ENCODE assay signal across 18 cellular contexts in genomic region chr4:954211-955020, GRCh38. TPM values are rescaled to one million over a fixed set of nuclear protein-coding genes. Genes with fewer than 3 reads are reported as not detected.
"Had no signal": no experiment of that assay in that cellular context is flagged by ENCODE, and none has a peak within 500 bp of the region (broad histone marks: within the 10 kb centered on the region; RNA-seq: fewer than 3 reads in every experiment).

No MANE protein-coding gene starts in this region.

- H3K9me3 Mint-ChIP-seq: activated T-helper 1 cell treated with anti-CD3 and anti-CD28 coated beads, Interleukin-12 subunit alpha, Interleukin-12 subunit beta, Interleukin-2, Interleukin-4 antibody, amounts not matched to agents 30 ng/mL and 10 ng/mL and 1 ng/mL, durations not matched to agents 14 hours and 24 hours and 36 hours; mesothelial cell of epicardium; stimulated activated effector memory CD8-positive, alpha-beta T cell treated with anti-CD3 and anti-CD28 coated beads, Interleukin-12 subunit alpha, Interleukin-12 subunit beta, amount 100 ng/mL, for 72 hours had no signal

- H3K36me3 ChIP-seq: uterus had no signal

- H3K9me3 ChIP-seq: esophagus squamous epithelium, lower lobe of right lung, uterus had no signal

- H3K27ac ChIP-seq: esophagus squamous epithelium, lower lobe of right lung, parathyroid adenoma, uterus, VCaP had no signal

- H3K4me1 ChIP-seq: esophagus squamous epithelium, lower lobe of right lung, parathyroid adenoma, uterus had no signal

- ATAC-seq: activated CD8-positive, alpha-beta T cell treated with anti-CD3 and anti-CD28 coated beads, Interleukin-2, amount 10 ng/mL, durations not matched to agents 7 days and 5 days; stimulated activated effector memory CD8-positive, alpha-beta T cell treated with anti-CD3 and anti-CD28 coated beads, Interleukin-12 subunit alpha, Interleukin-12 subunit beta, amount 100 ng/mL, for 72 hours had no signal

- H3K27ac Mint-ChIP-seq: activated CD8-positive, alpha-beta T cell treated with anti-CD3 and anti-CD28 coated beads, Interleukin-2, amount 10 ng/mL, durations not matched to agents 7 days and 5 days; activated T-helper 1 cell treated with anti-CD3 and anti-CD28 coated beads, Interleukin-12 subunit alpha, Interleukin-12 subunit beta, Interleukin-2, Interleukin-4 antibody, amounts not matched to agents 30 ng/mL and 10 ng/mL and 1 ng/mL, durations not matched to agents 14 hours and 24 hours and 36 hours; mesothelial cell of epicardium; stimulated activated effector memory CD8-positive, alpha-beta T cell treated with anti-CD3 and anti-CD28 coated beads, Interleukin-12 subunit alpha, Interleukin-12 subunit beta, amount 100 ng/mL, for 72 hours had no signal

- DNase-seq: activated CD4-positive, alpha-beta T cell treated with anti-CD3 and anti-CD28 coated beads for 4 hours; activated CD8-positive, alpha-beta memory T cell treated with anti-CD3 and anti-CD28 coated beads, Interleukin-2, amount 50 U/mL, for 4 hours; activated CD8-positive, alpha-beta T cell treated with anti-CD3 and anti-CD28 coated beads, Interleukin-2, amount 10 ng/mL, durations not matched to agents 7 days and 5 days; amniotic stem cell; central memory CD4-positive, alpha-beta T cell; cortex of kidney; effector CD4-positive, alpha-beta T cell; esophagus squamous epithelium; glutamatergic neuron; lower lobe of right lung; retina had no signal

- H3K4me3 ChIP-seq: esophagus squamous epithelium, lower lobe of right lung, uterus had no signal

- H3K27me3 ChIP-seq: esophagus squamous epithelium, uterus had no signal

RNA-seq across cellular contexts. Expression of gene SLC26A1, which starts 38.8 kb away (rescaled TPM):
- total RNA-seq: endothelial cell of umbilical vein, esophagus squamous epithelium had no signal
